In genomic region chr2:98608118-98608961, GRCh38 we compare ENCODE assay signal across 8 cellular contexts. TPM values are rescaled to one million over a fixed set of nuclear protein-coding genes. Genes with fewer than 3 reads are reported as not detected.
DNase-seq lines count a peak whose midpoint lies in the region; ATAC-seq and TF ChIP-seq lines count a peak whose summit lies in the region.

COA5 (minus strand) TSS chr2:98608512; CDS start chr2:98608405, 107 bp downstream.
UNC50 (plus strand) TSS chr2:98608589; CDS start chr2:98609760, 1,171 bp downstream.

- H3K9me3 Mint-ChIP-seq in Caco-2 (ENCODE audit: unreplicated experiment) (no peaks in the 10 kb centered on the region), endodermal cell (no peaks in the 10 kb centered on the region)
- no peaks in the 10 kb centered on the region for H3K9me3 Mint-ChIP-seq in activated CD8-positive, alpha-beta memory T cell treated with anti-CD3 and anti-CD28 coated beads, Interleukin-2, amount 10 ng/mL, durations not matched to agents 7 days and 5 days (ENCODE audit: low read depth)

- H3K27ac ChIP-seq in HUES48 (ENCODE audit: low read depth, low read length) (peak within 1 kb of the TSS; percentile 96), endodermal cell (ENCODE audit: low read depth, low read length) (peak within 1 kb of the TSS; percentile 86)

- peaks cover 29% of the 10 kb centered on the region for H3K36me3 Mint-ChIP-seq in Caco-2 (ENCODE audit: insufficient read depth, unreplicated experiment)
- peaks cover 20% of the 10 kb centered on the region for H3K36me3 Mint-ChIP-seq in activated CD8-positive, alpha-beta memory T cell treated with anti-CD3 and anti-CD28 coated beads, Interleukin-2, amount 10 ng/mL, durations not matched to agents 7 days and 5 days
- peaks cover 32% of the 10 kb centered on the region for H3K36me3 Mint-ChIP-seq in endodermal cell (ENCODE audit: low read depth)

- H3K4me3 Mint-ChIP-seq in Caco-2 (ENCODE audit: unreplicated experiment) (peak within 1 kb of the TSS; percentile 86), endodermal cell (peak within 1 kb of the TSS; percentile 71)
- H3K4me3 Mint-ChIP-seq in activated CD8-positive, alpha-beta memory T cell treated with anti-CD3 and anti-CD28 coated beads, Interleukin-2, amount 10 ng/mL, durations not matched to agents 7 days and 5 days: peak within 1 kb of the TSS; percentile 83

- CTCF ChIA-PET in Caco-2 (lab: Charles Lee): interaction anchor here (1.0 to 1.2 kb wide), 2 partner anchors 41 to 124 kb away, joined by 4 read pairs; no protein-coding TSS in a partner anchor
- CTCF ChIA-PET in activated CD8-positive, alpha-beta memory T cell treated with anti-CD3 and anti-CD28 coated beads, Interleukin-2, amount 10 ng/mL, durations not matched to agents 7 days and 5 days (lab: Charles Lee): interaction anchor here (0.7 to 2.5 kb wide), 10 partner anchors 10 to 215 kb away, joined by 3 to 11 read pairs (median 4); no protein-coding TSS in a partner anchor

- DNase-seq in Caco-2 (peak; percentile 90 to 94), NT2/D1 (ENCODE audit: low read depth, low spot score) (peak; percentile 89), endodermal cell (peak; percentile 94), mesenteric fat pad (ENCODE audit: low spot score) (peak; percentile 98)
- DNase-seq in activated CD8-positive, alpha-beta memory T cell treated with anti-CD3 and anti-CD28 coated beads, Interleukin-2, amount 10 ng/mL, durations not matched to agents 7 days and 5 days: peak; percentile 94
- peak; percentile 81 for DNase-seq in stimulated activated CD8-positive, alpha-beta memory T cell treated with anti-CD3 and anti-CD28 coated beads, Interleukin-15, amount 100 ng/mL, for 1 hour (ENCODE audit: low read depth)

- peak within 1 kb of the TSS; percentile 78 for H3K4me3 ChIP-seq in Caco-2 (ENCODE audit: low read depth, low read length)
- peak within 1 kb of the TSS; percentile 87 for H3K4me3 ChIP-seq in HUES48 (ENCODE audit: low read depth, low read length)
- H3K4me3 ChIP-seq in NT2/D1 (ENCODE audit: insufficient read length, low read depth): peak within 1 kb of the TSS; percentile 96
- H3K4me3 ChIP-seq in endodermal cell (ENCODE audit: low read length): peak within 1 kb of the TSS; percentile 91

- H3K9me3 ChIP-seq in Caco-2 (no peaks in the 10 kb centered on the region), HUES48 (ENCODE audit: control insufficient read depth, insufficient read depth, low read length) (no peaks in the 10 kb centered on the region), NT2/D1 (ENCODE audit: insufficient read depth, low read length) (no peaks in the 10 kb centered on the region), endodermal cell (ENCODE audit: control insufficient read depth, low read length) (no peaks in the 10 kb centered on the region)

- H3K27me3 ChIP-seq in Caco-2 (replicated peaks; ENCODE audit: control insufficient read depth, insufficient read depth, low read length): no peaks in the 10 kb centered on the region
- no peaks in the 10 kb centered on the region for H3K27me3 ChIP-seq in HUES48 (ENCODE audit: control insufficient read depth, insufficient read depth, low read length)
- no peaks in the 10 kb centered on the region for H3K27me3 ChIP-seq in NT2/D1 (ENCODE audit: insufficient read depth, insufficient read length)
- no peaks in the 10 kb centered on the region for H3K27me3 ChIP-seq in endodermal cell (ENCODE audit: control insufficient read depth, insufficient read depth, low read length, poor library complexity, severe bottlenecking)

- peaks cover 22% of the 10 kb centered on the region for H3K4me1 Mint-ChIP-seq in Caco-2 (ENCODE audit: low read depth, unreplicated experiment)
- H3K4me1 Mint-ChIP-seq in activated CD8-positive, alpha-beta memory T cell treated with anti-CD3 and anti-CD28 coated beads, Interleukin-2, amount 10 ng/mL, durations not matched to agents 7 days and 5 days: peaks cover 59% of the 10 kb centered on the region
- peaks cover 66% of the 10 kb centered on the region for H3K4me1 Mint-ChIP-seq in endodermal cell

- peak within 1 kb of the TSS; percentile 87 for H3K9ac ChIP-seq in HUES48 (ENCODE audit: low read depth, low read length)
- peak within 1 kb of the TSS; percentile 98 for H3K9ac ChIP-seq in NT2/D1 (ENCODE audit: insufficient read length, low read depth)
- peak within 1 kb of the TSS; percentile 95 for H3K9ac ChIP-seq in endodermal cell (ENCODE audit: extremely low read depth, low read length, poor library complexity, severe bottlenecking)

- H3K27me3 Mint-ChIP-seq in Caco-2 (ENCODE audit: insufficient read depth, unreplicated experiment) (no peaks in the 10 kb centered on the region), endodermal cell (ENCODE audit: insufficient read depth) (no peaks in the 10 kb centered on the region)
- no peaks in the 10 kb centered on the region for H3K27me3 Mint-ChIP-seq in activated CD8-positive, alpha-beta memory T cell treated with anti-CD3 and anti-CD28 coated beads, Interleukin-2, amount 10 ng/mL, durations not matched to agents 7 days and 5 days

- intact Hi-C loops in Caco-2 (cut with micrococcal nuclease; ENCODE audit: unreplicated experiment): loop anchor here (2.0 kb wide), 1 partner anchor 196 kb away; no protein-coding TSS in a partner anchor

- 0% methylated on average over 35 to 92 of the region's 92 CpGs for WGBS in endodermal cell (ENCODE audit: insufficient coverage in 1 of 2, insufficient read length in 1 of 2), 2 experiments

- H3K36me3 ChIP-seq in Caco-2 (ENCODE audit: control insufficient read depth, insufficient read depth, low read length) (no peaks in the 10 kb centered on the region), HUES48 (ENCODE audit: control insufficient read depth, insufficient read depth, low read length) (peaks cover 42% of the 10 kb centered on the region), NT2/D1 (ENCODE audit: insufficient read depth, insufficient read length, low read length) (peaks cover 55% of the 10 kb centered on the region), endodermal cell (ENCODE audit: control insufficient read depth, insufficient read depth, low read length) (peaks cover 34% of the 10 kb centered on the region)

- H3K27ac Mint-ChIP-seq in Caco-2 (ENCODE audit: unreplicated experiment): peak within 1 kb of the TSS; percentile 82
- H3K27ac Mint-ChIP-seq in activated CD8-positive, alpha-beta memory T cell treated with anti-CD3 and anti-CD28 coated beads, Interleukin-2, amount 10 ng/mL, durations not matched to agents 7 days and 5 days: peak within 1 kb of the TSS; percentile 91
- peak within 1 kb of the TSS; percentile 88 for H3K27ac Mint-ChIP-seq in endodermal cell

- H3K4me1 ChIP-seq in Caco-2 (peaks cover 5% of the 10 kb centered on the region), HUES48 (ENCODE audit: control insufficient read depth, insufficient read depth, low read length) (peaks cover 11% of the 10 kb centered on the region), NT2/D1 (ENCODE audit: insufficient read depth, insufficient read length) (peaks cover 4% of the 10 kb centered on the region), endodermal cell (ENCODE audit: control insufficient read depth, insufficient read depth, low read length) (peaks cover 8% of the 10 kb centered on the region)

- no TSS peak for BruUV-seq in Caco-2 (replicated peaks; lab: Mats Ljungman, UMichigan)

- TF ChIP-seq CTCF in Caco-2 (IDR thresholded peaks at IDR 0.05; ENCODE audit: insufficient read depth in 1 of 2, low read depth in 1 of 2, low read length in 1 of 2, severe bottlenecking in 1 of 2, unreplicated experiment in 1 of 2) (peak in 1 of 2 experiments; percentile 9), endodermal cell (conservative IDR thresholded peaks at IDR 0.05) (peak; percentile 24)

- peak; percentile 88 for ATAC-seq in GM21390 (IDR thresholded peaks at IDR 0.05; ENCODE audit: unreplicated experiment)
- peak; percentile 92 for ATAC-seq in activated CD8-positive, alpha-beta memory T cell treated with anti-CD3 and anti-CD28 coated beads, Interleukin-2, amount 10 ng/mL, durations not matched to agents 7 days and 5 days

- POLR2A ChIA-PET in Caco-2 (lab: Charles Lee): interaction anchor here (0.7 kb wide), 2 partner anchors 186 to 213 kb away, joined by 3 read pairs; no protein-coding TSS in a partner anchor

RNA-seq across cellular contexts. Expression of gene COA5, which starts in this region (rescaled TPM):
- total RNA-seq in Caco-2 (2022) (35.7 TPM in 2 replicates), endodermal cell (10 to 100 TPM; 34.1 to 44.9 TPM), mesenteric fat pad (18.0 TPM)
- 10 to 100 TPM; 22.2 to 26.0 TPM for total RNA-seq in activated CD8-positive, alpha-beta memory T cell treated with anti-CD3 and anti-CD28 coated beads, Interleukin-2, amount 10 ng/mL, durations not matched to agents 7 days and 5 days
- 44.4 TPM for polyA plus RNA-seq in endodermal cell (2013, experiment 1 of 2)
- 38.3 TPM for polyA plus RNA-seq in endodermal cell (2013, experiment 2 of 2)

RNA-seq across cellular contexts. Expression of gene UNC50, which starts in this region (rescaled TPM):
- total RNA-seq in Caco-2 (2022): 39.7 and 40.0 TPM in 2 replicates
- total RNA-seq in activated CD8-positive, alpha-beta memory T cell treated with anti-CD3 and anti-CD28 coated beads, Interleukin-2, amount 10 ng/mL, durations not matched to agents 7 days and 5 days: 10 to 100 TPM; 26.7 to 33.5 TPM
- total RNA-seq in endodermal cell: 10 to 100 TPM; 81.2 to 82.8 TPM
- polyA plus RNA-seq in endodermal cell (2013, experiment 1 of 2): 71.0 TPM
- 77.5 TPM for polyA plus RNA-seq in endodermal cell (2013, experiment 2 of 2)
- total RNA-seq in mesenteric fat pad: 46.6 TPM

Comparison
In these comparisons a context has a peak if more than half of its experiments do, and no peak if none do; other contexts are left out.
1. Peak in every context shown above with its lines: DNase-seq, ATAC-seq, H3K4me3 ChIP-seq and H3K27ac ChIP-seq.